ENCODE assay signal across 19 cellular contexts in the genomic region with DNA sequence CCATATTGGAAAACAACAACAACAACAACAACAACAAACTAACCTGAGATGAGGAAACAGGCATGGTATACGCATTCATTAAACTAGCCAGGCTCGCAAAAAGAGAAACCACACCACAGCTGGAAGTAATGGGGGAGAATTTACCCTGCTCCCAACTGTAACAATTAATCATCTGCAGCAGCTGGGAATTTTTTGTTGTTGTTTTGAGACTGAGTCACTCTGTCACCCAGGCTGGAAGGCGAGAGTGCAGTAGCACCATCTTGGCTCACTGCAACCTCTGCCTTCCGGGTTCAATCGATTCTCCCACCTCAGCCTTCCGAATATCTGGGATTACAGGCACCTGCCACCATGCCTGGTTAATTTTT. TPM values are rescaled to one million over a fixed set of nuclear protein-coding genes. Genes with fewer than 3 reads are reported as not detected.
DNase-seq lines count a peak whose midpoint lies in the region; ATAC-seq, FAIRE-seq and TF ChIP-seq lines count a peak whose summit lies in the region.
"Had no signal": no experiment of that assay in that cellular context is flagged by ENCODE, and none has a peak within 500 bp of the region (broad histone marks: within the 10 kb centered on the region; RNA-seq: fewer than 3 reads in every experiment).

No MANE protein-coding gene starts in this region.

- intact Hi-C loops in Panc1 (cut with micrococcal nuclease; ENCODE audit: unreplicated experiment) = no loop called here

- no TSS peak for BruUV-seq in Panc1 (replicated peaks; lab: Mats Ljungman, UMichigan)

- peak overlapping the region; percentile 41 for H3K4me2 ChIP-seq in GM23248 (ENCODE audit: unreplicated experiment)
- H3K4me2 ChIP-seq: SK-N-SH had no signal

- TF ChIP-seq CTCF in Panc1 (IDR thresholded peaks at IDR 0.05) = no peak
- TF ChIP-seq CTCF in fibroblast of mammary gland (conservative IDR thresholded peaks at IDR 0.05; ENCODE audit: control insufficient read depth, insufficient read depth, low read depth, low read length) = no peak

- no peaks in the 10 kb centered on the region for H3K9me2 ChIP-seq in GM23248 (ENCODE audit: insufficient read depth)
- H3K9me2 ChIP-seq: SK-N-SH had no signal

- ATAC-seq in Panc1 = peak; percentile 90

- peaks cover 17% of the 10 kb centered on the region for H3K4me1 ChIP-seq in GM23248 (ENCODE audit: insufficient read depth)
- H3K4me1 ChIP-seq in Panc1 (ENCODE audit: control insufficient read depth, insufficient read depth, low read length) = no peaks in the 10 kb centered on the region

- in situ Hi-C loops in GM23248 (cut with MboI) (no loop called here), Panc1 (cut with HindIII; ENCODE audit: low pct_unique_long_range_greater_than_20kb, low sequenced_read_pairs) (no loop called here)

- H3K36me3 ChIP-seq in GM23248 (ENCODE audit: low read depth) = peaks cover 6% of the 10 kb centered on the region; the same call in 1 of the 2 replicates
- H3K36me3 ChIP-seq in Panc1 (ENCODE audit: control insufficient read depth, insufficient read depth, low read length) = no peaks in the 10 kb centered on the region

- POLR2A ChIA-PET in Panc1 (lab: Charles Lee) = no interaction called here

- H3K27me3 ChIP-seq in GM23248 (replicated peaks; ENCODE audit: insufficient read depth) = no peaks in the 10 kb centered on the region
- H3K27me3 ChIP-seq in Panc1 (ENCODE audit: control insufficient read depth, insufficient read depth, low read length) = no peaks in the 10 kb centered on the region

- H3K27ac ChIP-seq in GM23248 (no peak overlapping the region), Panc1 (ENCODE audit: low read length) (no peak overlapping the region)

- no peak overlapping the region for H2AFZ ChIP-seq in GM23248

- CTCF ChIA-PET in Panc1 (lab: Charles Lee) = interaction anchor here (1.2 kb wide), 1 partner anchor 17 kb away, joined by 4 read pairs; the partner anchor contains the start of gene PRPSAP1

- peak; percentile 50 for DNase-seq in GM23248
- no peak for DNase-seq in Panc1 (ENCODE audit: low read depth, low spot score)
- peak; percentile 39 for DNase-seq in fibroblast of mammary gland (ENCODE audit: low read depth)
- DNase-seq in urothelium cell line (ENCODE audit: low spot score) = no peak
- DNase-seq in activated CD4-positive, alpha-beta T cell treated with anti-CD3 and anti-CD28 coated beads, Interleukin-2, amount 50 U/mL, for 4 hours = no peak
- DNase-seq in NCI-H82 (lab: John Stamatoyannopoulos, UW) = no peak
- DNase-seq in medulla oblongata (ENCODE audit: extremely low spot score) = no peak
- DNase-seq: activated CD4-positive, CD25-positive, alpha-beta regulatory T cell treated with anti-CD3 and anti-CD28 coated beads, Interleukin-2, amount 50 U/mL, for 72 hours; activated gamma-delta T cell; amniotic stem cell; cerebellar nuclear complex; DMS79; foreskin melanocyte; NCI-H1105; NCI-H69; SK-N-SH; stimulated activated CD4-positive, alpha-beta T cell treated with anti-CD3 and anti-CD28 coated beads, Interleukin-4, amount 100 ng/mL, for 1 hour; substantia nigra; T1000 had no signal

- H3F3A ChIP-seq in GM23248 (ENCODE audit: insufficient read depth) = no peaks in the 10 kb centered on the region; the same call in 1 of the 2 replicates

- no peaks in the 10 kb centered on the region for H3K9me3 ChIP-seq in GM23248 (ENCODE audit: low read depth)
- no peaks in the 10 kb centered on the region for H3K9me3 ChIP-seq in Panc1 (ENCODE audit: control insufficient read depth, insufficient read depth, low read depth, low read length)
- H3K9me3 ChIP-seq: SK-N-SH had no signal

- 23 to 27% methylated on average over 6 of the region's 6 CpGs for WGBS in GM23248 (ENCODE audit: low coverage in 1 of 2, low lambda C conversion rate in 2 of 2, missing lambda C conversion rate in 2 of 2), 2 experiments

- H3K4me3 ChIP-seq in GM23248 (no peak overlapping the region), Panc1 (ENCODE audit: low read depth in 2 of 2, low read length in 2 of 2) (no peak overlapping the region), fibroblast of mammary gland (ENCODE audit: control insufficient read depth, low read depth, low read length) (no peak overlapping the region)

- H3K9ac ChIP-seq in GM23248 = no peak overlapping the region
- H3K9ac ChIP-seq: SK-N-SH had no signal

- no peaks in the 10 kb centered on the region for H4K20me1 ChIP-seq in GM23248 (ENCODE audit: insufficient read depth)

- H3K79me2 ChIP-seq in GM23248 (ENCODE audit: insufficient read depth) = peaks cover 71% of the 10 kb centered on the region

- peak; percentile 32 for FAIRE-seq in urothelium cell line (lab: Jason Lieb, UNC)

RNA-seq across cellular contexts. Expression of gene PRPSAP1, which starts 16.3 kb away (rescaled TPM):
- 44.5 and 53.2 TPM in 2 replicates for total RNA-seq in GM23248 (2014; rRNA removed; shearing (Covaris generic))
- 55.1 and 56.5 TPM in 2 replicates for polyA plus RNA-seq in GM23248 (2016; fragmentation: Nextera tagmentation; extraction: Ambion mirVana)
- 99.6 TPM for total RNA-seq in Panc1 (2021; ENCODE audit: unreplicated experiment)
- 92.9 TPM for polyA plus RNA-seq in Panc1 (2012; ENCODE audit: insufficient read length)

RNA-seq across cellular contexts. Expression of gene QRICH2, which starts 29.3 kb away (rescaled TPM):
- total RNA-seq in GM23248 (2014; rRNA removed; shearing (Covaris generic)) = 3.7 and 4.0 TPM in 2 replicates
- 1.3 and 1.5 TPM in 2 replicates for polyA plus RNA-seq in GM23248 (2016; fragmentation: Nextera tagmentation; extraction: Ambion mirVana)
- total RNA-seq in Panc1 (2021; ENCODE audit: unreplicated experiment) = 0.92 TPM
- polyA plus RNA-seq in Panc1 (2012; ENCODE audit: insufficient read length) = 2.1 TPM

RNA-seq across cellular contexts. Expression of gene SPHK1, which starts 47.0 kb away (rescaled TPM):
- total RNA-seq in GM23248 (2014; rRNA removed; shearing (Covaris generic)) = 112 and 113 TPM in 2 replicates
- polyA plus RNA-seq in GM23248 (2016; fragmentation: Nextera tagmentation; extraction: Ambion mirVana) = 69.2 and 72.3 TPM in 2 replicates
- total RNA-seq in Panc1 (2021; ENCODE audit: unreplicated experiment) = 18.2 TPM
- 17.7 TPM for polyA plus RNA-seq in Panc1 (2012; ENCODE audit: insufficient read length)

Comparison
In these comparisons a context has a peak if more than half of its experiments do, and no peak if none do; other contexts are left out.
1. DNase-seq: peak in GM23248 (single experiment) and fibroblast of mammary gland (single experiment); none in Panc1 (single experiment), urothelium cell line (single experiment), activated CD4-positive, alpha-beta T cell treated with anti-CD3 and anti-CD28 coated beads, Interleukin-2, amount 50 U/mL, for 4 hours (0 of 2), NCI-H82 (single experiment) and medulla oblongata (single experiment).